ENCODE assay signal across 32 cellular contexts in the genomic region with DNA sequence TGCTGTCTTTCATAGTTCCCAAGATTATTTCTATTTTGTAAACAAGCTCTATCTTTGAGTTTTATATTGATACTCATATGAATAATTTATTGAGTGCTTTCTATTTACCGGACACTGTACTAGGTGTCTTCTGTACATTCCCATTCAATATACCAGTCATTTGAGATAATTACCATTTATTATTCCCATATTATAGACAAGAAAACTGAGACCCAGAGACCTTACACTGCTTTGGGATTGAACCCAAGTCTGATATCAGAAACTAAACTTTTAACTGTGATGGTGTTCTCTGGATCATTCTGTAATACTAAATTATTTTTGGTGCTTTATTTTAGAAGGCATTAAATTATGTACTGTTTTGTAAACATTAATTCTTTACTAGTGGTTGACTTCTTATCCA.
"Had no signal": no experiment of that assay in that cellular context is flagged by ENCODE, and none has a peak within 500 bp of the region (broad histone marks: within the 10 kb centered on the region; RNA-seq: fewer than 3 reads in every experiment).

No MANE protein-coding gene starts in this region.

- H3K27ac ChIP-seq: PC-9, RWPE1, SJCRH30, SK-N-MC had no signal

- H3K4me3 Mint-ChIP-seq: T-cell had no signal

- H3K27me3 Mint-ChIP-seq: T-cell had no signal

- H3K27me3 ChIP-seq: SJCRH30 had no signal

- H3K36me3 ChIP-seq: SJCRH30 had no signal

- FAIRE-seq: RCC 7860 had no signal

- H2AFZ ChIP-seq: PC-9 had no signal

- H3K27ac Mint-ChIP-seq: T-cell had no signal

- DNase-seq: NCI-H1048, NCI-H1092 treated with DMSO at 0.1 percent for 48 hours, NCI-H1105 treated with DMSO at 0.1 percent for 48 hours, NCI-H1417, NCI-H1436, NCI-H146, NCI-H1694, NCI-H187, NCI-H1930, NCI-H2029 treated with DMSO at 0.1 percent for 48 hours, NCI-H2081 treated with DMSO at 0.1 percent for 48 hours, NCI-H2107, NCI-H2171, NCI-H226, NCI-H446 treated with DMSO at 0.1 percent for 48 hours, NCI-H510A, NCI-H524, NCI-H526, NCI-H69, NCI-H748 treated with DMSO at 0.1 percent for 48 hours, NCI-H82, PC-9, SHP77, SIG-M5, SJCRH30, T-cell had no signal

- ATAC-seq: Panc1, Right ventricle myocardium inferior, SK-N-SH treated with all-trans-retinoic acid at 6 μM for 48 hours, T-cell had no signal

- H3K4me2 ChIP-seq: PC-9 had no signal

- H3K4me3 ChIP-seq: PC-9, SJCRH30, SK-N-MC had no signal
